ENCODE assay signal across 13 cellular contexts in the genomic region with DNA sequence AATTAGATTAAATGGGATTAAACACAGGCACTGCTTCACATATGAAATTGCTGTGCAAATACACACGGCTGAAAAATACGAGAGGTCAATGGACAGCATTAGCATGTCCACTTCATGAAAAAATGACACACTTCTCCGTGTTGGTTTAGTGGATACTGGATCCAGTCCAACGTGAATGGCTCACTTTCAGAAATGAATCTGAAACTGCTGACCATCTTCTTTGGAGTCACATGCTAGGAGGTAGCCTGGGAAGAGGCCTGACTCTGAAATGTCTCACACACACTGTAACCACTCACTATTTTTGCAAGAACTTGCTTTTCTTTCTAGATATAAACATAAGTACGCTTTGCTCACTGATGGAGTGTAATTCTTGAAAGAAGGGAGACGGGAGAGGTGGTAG.
DNase-seq lines count a peak whose midpoint lies in the region; ATAC-seq, FAIRE-seq and TF ChIP-seq lines count a peak whose summit lies in the region.
"Had no signal": no experiment of that assay in that cellular context is flagged by ENCODE, and none has a peak within 500 bp of the region (broad histone marks: within the 10 kb centered on the region; RNA-seq: fewer than 3 reads in every experiment).

No MANE protein-coding gene starts in this region.

- H3K4me1 ChIP-seq in astrocyte (ENCODE audit: insufficient read depth, low read length) (peaks cover 6% of the 10 kb centered on the region), thyroid gland (peaks cover 4 to 12% of the 10 kb centered on the region in 2 donors)

- peaks cover 18% of the 10 kb centered on the region for H3K4me1 Mint-ChIP-seq in astrocyte (ENCODE audit: low read depth, unreplicated experiment)
- H3K4me1 Mint-ChIP-seq: activated naive CD4-positive, alpha-beta T cell treated with anti-CD3 and anti-CD28 coated beads, Interleukin-2, amount 50 U/mL, for 24 hours had no signal

- H3K4me2 ChIP-seq in astrocyte (ENCODE audit: low read length): no peak overlapping the region

- no peaks in the 10 kb centered on the region for H3K9me3 Mint-ChIP-seq in astrocyte (ENCODE audit: unreplicated experiment)
- H3K9me3 Mint-ChIP-seq: activated naive CD4-positive, alpha-beta T cell treated with anti-CD3 and anti-CD28 coated beads, Interleukin-2, amount 50 U/mL, for 24 hours had no signal

- TF ChIP-seq CTCF in astrocyte (IDR thresholded peaks at IDR 0.05; ENCODE audit: insufficient read depth, low read depth, low read length) (no peak), thyroid gland (IDR thresholded peaks at IDR 0.05) (no peak)

- H3K9ac ChIP-seq in astrocyte (ENCODE audit: low read length): no peak overlapping the region

- no peaks in the 10 kb centered on the region for H4K20me1 ChIP-seq in astrocyte (ENCODE audit: insufficient read depth, low read length)

- H3K27me3 Mint-ChIP-seq in astrocyte (ENCODE audit: low read depth, unreplicated experiment): no peaks in the 10 kb centered on the region
- H3K27me3 Mint-ChIP-seq: activated naive CD4-positive, alpha-beta T cell treated with anti-CD3 and anti-CD28 coated beads, Interleukin-2, amount 50 U/mL, for 24 hours had no signal

- no peak for TF ChIP-seq POLR2A in thyroid gland (IDR thresholded peaks at IDR 0.05)

- H3K36me3 ChIP-seq in astrocyte (ENCODE audit: insufficient read depth, low read length): no peaks in the 10 kb centered on the region
- no peaks in the 10 kb centered on the region for H3K36me3 ChIP-seq in thyroid gland

- H3K27me3 ChIP-seq in astrocyte (ENCODE audit: insufficient read depth, low read length) (no peaks in the 10 kb centered on the region), thyroid gland (no peaks in the 10 kb centered on the region)

- H2AFZ ChIP-seq in astrocyte (ENCODE audit: low read depth, low read length): no peak overlapping the region

- DNase-seq in NCI-H2227 (lab: John Stamatoyannopoulos, UW; ENCODE audit: unreplicated experiment) (peak; percentile 16), NCI-H2227 treated with DMSO at 0.1 percent for 48 hours (lab: John Stamatoyannopoulos, UW) (no peak), astrocyte (ENCODE audit: low read depth) (peak; percentile 66), glomerular visceral epithelial cell (ENCODE audit: extremely low spot score) (peak; percentile 61), thyroid gland (peak; percentile 29 to 44), Right ventricle myocardium superior (no peak)
- DNase-seq: nucleus accumbens; OCI-M1; stimulated activated CD4-positive, alpha-beta T cell treated with anti-CD3 and anti-CD28 coated beads, Interleukin-12 subunit alpha, Interleukin-12 subunit beta, amount 100 ng/mL, for 4 hours had no signal

- no peak overlapping the region for H3K4me3 ChIP-seq in astrocyte (ENCODE audit: insufficient read depth, low read depth, low read length)
- no peak overlapping the region for H3K4me3 ChIP-seq in thyroid gland (replicated peaks in 1 of 3)

- H3K36me3 Mint-ChIP-seq in astrocyte (ENCODE audit: low read depth, unreplicated experiment): peaks cover 3% of the 10 kb centered on the region

- no peak overlapping the region for H3K4me3 Mint-ChIP-seq in astrocyte (ENCODE audit: unreplicated experiment)
- H3K4me3 Mint-ChIP-seq: activated naive CD4-positive, alpha-beta T cell treated with anti-CD3 and anti-CD28 coated beads, Interleukin-2, amount 50 U/mL, for 24 hours had no signal

- H3K27ac ChIP-seq in astrocyte (ENCODE audit: low read depth, low read length) (no peak overlapping the region), thyroid gland (no peak overlapping the region)

- no peaks in the 10 kb centered on the region for H3K9me3 ChIP-seq in astrocyte (ENCODE audit: insufficient read depth, low read depth, low read length)
- H3K9me3 ChIP-seq in thyroid gland: no peaks in the 10 kb centered on the region

- no peak for FAIRE-seq in astrocyte (lab: Jason Lieb, UNC)

- WGBS in thyroid gland, 2 donors: 46 to 53% methylated on average over 6 of the region's 6 CpGs

- no peaks in the 10 kb centered on the region for H3K79me2 ChIP-seq in astrocyte (ENCODE audit: insufficient read depth, low read length)

- intact Hi-C loops in thyroid gland (cut with DNase I): no loop called here
- intact Hi-C loops in Right ventricle myocardium superior (cut with DNase I): no loop called here

- H3K27ac Mint-ChIP-seq in astrocyte (ENCODE audit: unreplicated experiment): peak overlapping the region; percentile 63
- H3K27ac Mint-ChIP-seq: activated naive CD4-positive, alpha-beta T cell treated with anti-CD3 and anti-CD28 coated beads, Interleukin-2, amount 50 U/mL, for 24 hours had no signal

- ATAC-seq in GM18520 (IDR thresholded peaks at IDR 0.05; ENCODE audit: unreplicated experiment) (no peak), GM18870 (IDR thresholded peaks at IDR 0.05; ENCODE audit: unreplicated experiment) (no peak), Right ventricle myocardium superior (ENCODE audit: poor library complexity) (no peak)
- ATAC-seq: activated CD4-positive, CD25-positive, alpha-beta regulatory T cell treated with anti-CD3 and anti-CD28 coated beads, Interleukin-2, amount 50 U/mL, for 24 hours had no signal

Comparison
In these comparisons a context has a peak if more than half of its experiments do, and no peak if none do; other contexts are left out.
1. DNase-seq: peak in NCI-H2227 (single experiment), astrocyte (single experiment), glomerular visceral epithelial cell (single experiment) and thyroid gland (2 of 2); none in NCI-H2227 treated with DMSO at 0.1 percent for 48 hours (single experiment) and Right ventricle myocardium superior (single experiment).